1 cellular context compared by ENCODE assay signal in genomic region chr19:17772172-17772571, GRCh38.
TF ChIP-seq lines count a peak whose summit lies in the region.

No MANE protein-coding gene starts in this region.

TF ChIP-seq in K562, 482 proteins besides CTCF, POLR2A, EP300 and RAD21 (continued from another document and continues in another):
- no peak for TF ChIP-seq YBX1 (IDR thresholded peaks at IDR 0.05)
- TF ChIP-seq TEAD2 (tag; IDR thresholded peaks at IDR 0.05): no peak
- TF ChIP-seq MYC (IDR thresholded peaks at IDR 0.05; ENCODE audit: low read depth, low read length): no peak
- no peak for TF ChIP-seq MYC (CRISPR knock-in tag; IDR thresholded peaks at IDR 0.05; ENCODE audit: borderline replicate concordance, low read depth)
- no peak for TF ChIP-seq NRF1 (conservative IDR thresholded peaks at IDR 0.05 in 1 of 2, IDR thresholded peaks at IDR 0.05 in 1 of 2)
- TF ChIP-seq SP2 (IDR thresholded peaks at IDR 0.05; ENCODE audit: extremely low read depth, low read depth, low read length, poor library complexity, severe bottlenecking): peak; percentile 50
- TF ChIP-seq GATA2 (CRISPR knock-in tag; IDR thresholded peaks at IDR 0.05): no peak
- TF ChIP-seq, protein P1, sequence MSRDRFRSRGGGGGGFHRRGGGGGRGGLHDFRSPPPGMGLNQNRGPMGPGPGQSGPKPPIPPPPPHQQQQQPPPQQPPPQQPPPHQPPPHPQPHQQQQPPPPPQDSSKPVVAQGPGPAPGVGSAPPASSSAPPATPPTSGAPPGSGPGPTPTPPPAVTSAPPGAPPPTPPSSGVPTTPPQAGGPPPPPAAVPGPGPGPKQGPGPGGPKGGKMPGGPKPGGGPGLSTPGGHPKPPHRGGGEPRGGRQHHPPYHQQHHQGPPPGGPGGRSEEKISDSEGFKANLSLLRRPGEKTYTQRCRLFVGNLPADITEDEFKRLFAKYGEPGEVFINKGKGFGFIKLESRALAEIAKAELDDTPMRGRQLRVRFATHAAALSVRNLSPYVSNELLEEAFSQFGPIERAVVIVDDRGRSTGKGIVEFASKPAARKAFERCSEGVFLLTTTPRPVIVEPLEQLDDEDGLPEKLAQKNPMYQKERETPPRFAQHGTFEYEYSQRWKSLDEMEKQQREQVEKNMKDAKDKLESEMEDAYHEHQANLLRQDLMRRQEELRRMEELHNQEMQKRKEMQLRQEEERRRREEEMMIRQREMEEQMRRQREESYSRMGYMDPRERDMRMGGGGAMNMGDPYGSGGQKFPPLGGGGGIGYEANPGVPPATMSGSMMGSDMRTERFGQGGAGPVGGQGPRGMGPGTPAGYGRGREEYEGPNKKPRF (IDR thresholded peaks at IDR 0.05; ENCODE audit: low read depth, low read length): no peak
- no peak for TF ChIP-seq ZNF583 (CRISPR knock-in tag; IDR thresholded peaks at IDR 0.05)
- no peak for TF ChIP-seq CEBPG (CRISPR knock-in tag; IDR thresholded peaks at IDR 0.05)
- no peak for TF ChIP-seq CEBPG (tag; conservative IDR thresholded peaks at IDR 0.05 in 1 of 2, IDR thresholded peaks at IDR 0.05 in 1 of 2)
- no peak for TF ChIP-seq PCBP2 (IDR thresholded peaks at IDR 0.05; ENCODE audit: low read depth, low read length, poor library complexity, severe bottlenecking)
- TF ChIP-seq TAF7 (tag; IDR thresholded peaks at IDR 0.05): no peak
- TF ChIP-seq ZNF507 (tag; conservative IDR thresholded peaks at IDR 0.05): no peak
- TF ChIP-seq, protein P2, sequence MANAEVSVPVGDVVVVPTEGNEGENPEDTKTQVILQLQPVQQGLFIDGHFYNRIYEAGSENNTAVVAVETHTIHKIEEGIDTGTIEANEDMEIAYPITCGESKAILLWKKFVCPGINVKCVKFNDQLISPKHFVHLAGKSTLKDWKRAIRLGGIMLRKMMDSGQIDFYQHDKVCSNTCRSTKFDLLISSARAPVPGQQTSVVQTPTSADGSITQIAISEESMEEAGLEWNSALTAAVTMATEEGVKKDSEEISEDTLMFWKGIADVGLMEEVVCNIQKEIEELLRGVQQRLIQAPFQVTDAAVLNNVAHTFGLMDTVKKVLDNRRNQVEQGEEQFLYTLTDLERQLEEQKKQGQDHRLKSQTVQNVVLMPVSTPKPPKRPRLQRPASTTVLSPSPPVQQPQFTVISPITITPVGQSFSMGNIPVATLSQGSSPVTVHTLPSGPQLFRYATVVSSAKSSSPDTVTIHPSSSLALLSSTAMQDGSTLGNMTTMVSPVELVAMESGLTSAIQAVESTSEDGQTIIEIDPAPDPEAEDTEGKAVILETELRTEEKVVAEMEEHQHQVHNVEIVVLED (CRISPR knock-in tag; IDR thresholded peaks at IDR 0.05): no peak
- TF ChIP-seq ZNF41 (CRISPR knock-in tag; conservative IDR thresholded peaks at IDR 0.05): no peak
- peak; percentile 44; the same call in 1 of the 2 replicates for TF ChIP-seq RAD51 (IDR thresholded peaks at IDR 0.05; ENCODE audit: borderline replicate concordance, low read depth)
- no peak for TF ChIP-seq MECOM (CRISPR knock-in tag; IDR thresholded peaks at IDR 0.05)
- TF ChIP-seq, protein P3, sequence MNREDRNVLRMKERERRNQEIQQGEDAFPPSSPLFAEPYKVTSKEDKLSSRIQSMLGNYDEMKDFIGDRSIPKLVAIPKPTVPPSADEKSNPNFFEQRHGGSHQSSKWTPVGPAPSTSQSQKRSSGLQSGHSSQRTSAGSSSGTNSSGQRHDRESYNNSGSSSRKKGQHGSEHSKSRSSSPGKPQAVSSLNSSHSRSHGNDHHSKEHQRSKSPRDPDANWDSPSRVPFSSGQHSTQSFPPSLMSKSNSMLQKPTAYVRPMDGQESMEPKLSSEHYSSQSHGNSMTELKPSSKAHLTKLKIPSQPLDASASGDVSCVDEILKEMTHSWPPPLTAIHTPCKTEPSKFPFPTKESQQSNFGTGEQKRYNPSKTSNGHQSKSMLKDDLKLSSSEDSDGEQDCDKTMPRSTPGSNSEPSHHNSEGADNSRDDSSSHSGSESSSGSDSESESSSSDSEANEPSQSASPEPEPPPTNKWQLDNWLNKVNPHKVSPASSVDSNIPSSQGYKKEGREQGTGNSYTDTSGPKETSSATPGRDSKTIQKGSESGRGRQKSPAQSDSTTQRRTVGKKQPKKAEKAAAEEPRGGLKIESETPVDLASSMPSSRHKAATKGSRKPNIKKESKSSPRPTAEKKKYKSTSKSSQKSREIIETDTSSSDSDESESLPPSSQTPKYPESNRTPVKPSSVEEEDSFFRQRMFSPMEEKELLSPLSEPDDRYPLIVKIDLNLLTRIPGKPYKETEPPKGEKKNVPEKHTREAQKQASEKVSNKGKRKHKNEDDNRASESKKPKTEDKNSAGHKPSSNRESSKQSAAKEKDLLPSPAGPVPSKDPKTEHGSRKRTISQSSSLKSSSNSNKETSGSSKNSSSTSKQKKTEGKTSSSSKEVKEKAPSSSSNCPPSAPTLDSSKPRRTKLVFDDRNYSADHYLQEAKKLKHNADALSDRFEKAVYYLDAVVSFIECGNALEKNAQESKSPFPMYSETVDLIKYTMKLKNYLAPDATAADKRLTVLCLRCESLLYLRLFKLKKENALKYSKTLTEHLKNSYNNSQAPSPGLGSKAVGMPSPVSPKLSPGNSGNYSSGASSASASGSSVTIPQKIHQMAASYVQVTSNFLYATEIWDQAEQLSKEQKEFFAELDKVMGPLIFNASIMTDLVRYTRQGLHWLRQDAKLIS (CRISPR knock-in tag; IDR thresholded peaks at IDR 0.05): no peak
- TF ChIP-seq, protein P4, sequence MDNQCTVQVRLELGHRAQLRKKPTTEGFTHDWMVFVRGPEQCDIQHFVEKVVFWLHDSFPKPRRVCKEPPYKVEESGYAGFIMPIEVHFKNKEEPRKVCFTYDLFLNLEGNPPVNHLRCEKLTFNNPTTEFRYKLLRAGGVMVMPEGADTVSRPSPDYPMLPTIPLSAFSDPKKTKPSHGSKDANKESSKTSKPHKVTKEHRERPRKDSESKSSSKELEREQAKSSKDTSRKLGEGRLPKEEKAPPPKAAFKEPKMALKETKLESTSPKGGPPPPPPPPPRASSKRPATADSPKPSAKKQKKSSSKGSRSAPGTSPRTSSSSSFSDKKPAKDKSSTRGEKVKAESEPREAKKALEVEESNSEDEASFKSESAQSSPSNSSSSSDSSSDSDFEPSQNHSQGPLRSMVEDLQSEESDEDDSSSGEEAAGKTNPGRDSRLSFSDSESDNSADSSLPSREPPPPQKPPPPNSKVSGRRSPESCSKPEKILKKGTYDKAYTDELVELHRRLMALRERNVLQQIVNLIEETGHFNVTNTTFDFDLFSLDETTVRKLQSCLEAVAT (IDR thresholded peaks at IDR 0.05): no peak
- TF ChIP-seq HMG20B (CRISPR knock-in tag; IDR thresholded peaks at IDR 0.05): no peak
- no peak for TF ChIP-seq ZBTB8A (IDR thresholded peaks at IDR 0.05; ENCODE audit: partially characterized antibody)
- TF ChIP-seq ZNF24 (IDR thresholded peaks at IDR 0.05): no peak
- no peak for TF ChIP-seq BRCA1 (IDR thresholded peaks at IDR 0.05)
- TF ChIP-seq BRCA1 (CRISPR knock-in tag; IDR thresholded peaks at IDR 0.05): no peak
- TF ChIP-seq TGIF2 (CRISPR knock-in tag; IDR thresholded peaks at IDR 0.05): no peak
- TF ChIP-seq, protein P5, sequence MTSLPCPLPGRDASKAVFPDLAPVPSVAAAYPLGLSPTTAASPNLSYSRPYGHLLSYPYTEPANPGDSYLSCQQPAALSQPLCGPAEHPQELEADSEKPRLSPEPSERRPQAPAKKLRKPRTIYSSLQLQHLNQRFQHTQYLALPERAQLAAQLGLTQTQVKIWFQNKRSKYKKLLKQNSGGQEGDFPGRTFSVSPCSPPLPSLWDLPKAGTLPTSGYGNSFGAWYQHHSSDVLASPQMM (CRISPR knock-in tag; IDR thresholded peaks at IDR 0.05): no peak
- no peak for TF ChIP-seq FOXP1 (CRISPR knock-in tag; IDR thresholded peaks at IDR 0.05)
- no peak for TF ChIP-seq PHF21A (IDR thresholded peaks at IDR 0.05; ENCODE audit: borderline replicate concordance, low read depth)
- TF ChIP-seq SLC30A9 (CRISPR knock-in tag; IDR thresholded peaks at IDR 0.05): no peak
- no peak for TF ChIP-seq FOXA3 (CRISPR knock-in tag; conservative IDR thresholded peaks at IDR 0.05 in 1 of 2, IDR thresholded peaks at IDR 0.05 in 1 of 2)
- no peak for TF ChIP-seq MEF2A (IDR thresholded peaks at IDR 0.05; ENCODE audit: control insufficient read depth, low read depth, low read length)
- 0 out of 2 replicates have a peak, but pooled peaks have one; percentile 38 for TF ChIP-seq CHD2 (IDR thresholded peaks at IDR 0.05; ENCODE audit: low read depth, low read length)
- no peak for TF ChIP-seq ATF7 (IDR thresholded peaks at IDR 0.05)
- no peak for TF ChIP-seq ZNF444 (CRISPR knock-in tag; IDR thresholded peaks at IDR 0.05)
- TF ChIP-seq, protein P6, sequence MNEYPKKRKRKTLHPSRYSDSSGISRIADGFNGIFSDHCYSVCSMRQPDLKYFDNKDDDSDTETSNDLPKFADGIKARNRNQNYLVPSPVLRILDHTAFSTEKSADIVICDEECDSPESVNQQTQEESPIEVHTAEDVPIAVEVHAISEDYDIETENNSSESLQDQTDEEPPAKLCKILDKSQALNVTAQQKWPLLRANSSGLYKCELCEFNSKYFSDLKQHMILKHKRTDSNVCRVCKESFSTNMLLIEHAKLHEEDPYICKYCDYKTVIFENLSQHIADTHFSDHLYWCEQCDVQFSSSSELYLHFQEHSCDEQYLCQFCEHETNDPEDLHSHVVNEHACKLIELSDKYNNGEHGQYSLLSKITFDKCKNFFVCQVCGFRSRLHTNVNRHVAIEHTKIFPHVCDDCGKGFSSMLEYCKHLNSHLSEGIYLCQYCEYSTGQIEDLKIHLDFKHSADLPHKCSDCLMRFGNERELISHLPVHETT (CRISPR knock-in tag; conservative IDR thresholded peaks at IDR 0.05 in 1 of 2, IDR thresholded peaks at IDR 0.05 in 1 of 2): no peak
- no peak for TF ChIP-seq CGGBP1 (CRISPR knock-in tag; IDR thresholded peaks at IDR 0.05)
- TF ChIP-seq ZC3H4 (CRISPR knock-in tag; IDR thresholded peaks at IDR 0.05; ENCODE audit: borderline replicate concordance): no peak
- no peak for TF ChIP-seq CREB1 (IDR thresholded peaks at IDR 0.05)
- no peak for TF ChIP-seq CREB1 (CRISPR knock-in tag; IDR thresholded peaks at IDR 0.05)
- no peak for TF ChIP-seq CBFA2T3 (IDR thresholded peaks at IDR 0.05)
- no peak for TF ChIP-seq REST (CRISPR knock-in tag; IDR thresholded peaks at IDR 0.05; ENCODE audit: low read depth)
- TF ChIP-seq ZNF717 (CRISPR knock-in tag; IDR thresholded peaks at IDR 0.05): no peak
- TF ChIP-seq NR3C1 (CRISPR knock-in tag; IDR thresholded peaks at IDR 0.05): no peak
- no peak for TF ChIP-seq MAFK (IDR thresholded peaks at IDR 0.05; ENCODE audit: low read length)
- TF ChIP-seq PHF8 (IDR thresholded peaks at IDR 0.05; ENCODE audit: borderline replicate concordance, low read length): no peak
